1 cellular context compared by ENCODE assay signal in the genomic region with DNA sequence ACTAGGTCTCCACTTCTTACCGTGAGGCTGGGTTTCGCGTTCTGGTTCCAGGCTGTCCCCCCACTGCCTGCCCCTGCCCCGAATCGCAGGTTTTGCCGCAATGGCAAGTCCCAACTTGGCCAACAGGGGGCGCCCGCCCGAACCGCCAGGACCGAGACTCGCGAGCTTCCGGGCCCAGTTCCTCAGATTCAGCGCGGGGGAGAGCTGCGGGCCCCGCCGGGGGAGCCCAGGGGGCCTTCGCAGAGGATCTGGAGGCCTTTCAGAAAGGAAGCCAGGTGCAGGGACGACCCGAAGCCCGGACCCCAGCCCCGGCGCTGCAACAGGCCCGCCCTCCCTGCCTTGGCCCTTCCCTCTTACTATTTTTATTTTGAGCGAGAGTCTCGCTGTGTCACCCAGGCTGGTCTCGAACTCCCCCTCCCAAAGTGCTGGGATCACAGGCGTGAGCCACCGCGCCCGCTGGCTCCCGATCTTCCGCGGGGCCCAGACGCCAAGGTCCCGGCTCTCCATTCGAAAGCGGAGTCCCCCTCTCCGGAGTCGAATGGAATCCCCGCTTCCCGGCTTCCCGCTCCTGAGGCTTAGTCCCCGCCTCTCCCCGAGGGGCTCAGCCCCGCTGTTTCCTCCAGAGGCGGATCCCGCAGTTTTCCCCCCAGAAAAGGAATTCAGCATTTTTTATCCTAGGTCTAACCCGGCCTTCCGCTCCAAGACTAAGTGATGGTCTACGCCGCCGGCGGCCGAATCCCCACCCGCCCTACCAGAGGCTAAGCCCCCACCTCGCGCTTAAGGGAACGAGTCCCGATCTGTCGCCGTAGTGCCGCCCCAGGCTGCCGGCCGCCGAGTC.
TF ChIP-seq lines count a peak whose summit lies in the region.

No MANE protein-coding gene starts in this region.

TF ChIP-seq in HepG2, 621 proteins besides CTCF, POLR2A, EP300 and RAD21 (continued from another document and continues in another):
- TF ChIP-seq, protein P1, sequence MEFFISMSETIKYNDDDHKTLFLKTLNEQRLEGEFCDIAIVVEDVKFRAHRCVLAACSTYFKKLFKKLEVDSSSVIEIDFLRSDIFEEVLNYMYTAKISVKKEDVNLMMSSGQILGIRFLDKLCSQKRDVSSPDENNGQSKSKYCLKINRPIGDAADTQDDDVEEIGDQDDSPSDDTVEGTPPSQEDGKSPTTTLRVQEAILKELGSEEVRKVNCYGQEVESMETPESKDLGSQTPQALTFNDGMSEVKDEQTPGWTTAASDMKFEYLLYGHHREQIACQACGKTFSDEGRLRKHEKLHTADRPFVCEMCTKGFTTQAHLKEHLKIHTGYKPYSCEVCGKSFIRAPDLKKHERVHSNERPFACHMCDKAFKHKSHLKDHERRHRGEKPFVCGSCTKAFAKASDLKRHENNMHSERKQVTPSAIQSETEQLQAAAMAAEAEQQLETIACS (CRISPR knock-in tag; IDR thresholded peaks at IDR 0.05), result no peak; the same call in 1 of the 2 replicates
- TF ChIP-seq THAP11 (CRISPR knock-in tag; IDR thresholded peaks at IDR 0.05) (peak; percentile 82), ZC3H13 (CRISPR knock-in tag; IDR thresholded peaks at IDR 0.05) (no peak; the same call in 1 of the 2 replicates), BHLHE40 (IDR thresholded peaks at IDR 0.05; ENCODE audit: low read length) (0 out of 2 replicates have a peak, but pooled peaks have one; percentile 20), HDAC2 (CRISPR knock-in tag; IDR thresholded peaks at IDR 0.05) (peak; percentile 37), HOXA7 (CRISPR knock-in tag; IDR thresholded peaks at IDR 0.05) (no peak), ZFX (CRISPR knock-in tag; IDR thresholded peaks at IDR 0.05; ENCODE audit: low read depth) (peak; percentile 92), RBFOX2 (IDR thresholded peaks at IDR 0.05; ENCODE audit: low read depth, low read length) (peak; percentile 87), SMAD1 (CRISPR knock-in tag; IDR thresholded peaks at IDR 0.05; ENCODE audit: borderline replicate concordance, low read depth) (peak; percentile 58; the same call in 1 of the 2 replicates), MAFF (IDR thresholded peaks at IDR 0.05; ENCODE audit: low read depth, low read length) (peak; percentile 16; the same call in 1 of the 2 replicates), SKIL (CRISPR knock-in tag; IDR thresholded peaks at IDR 0.05; ENCODE audit: borderline replicate concordance) (no peak), GABPB1 (CRISPR knock-in tag; IDR thresholded peaks at IDR 0.05) (peak; percentile 88), ZNF773 (CRISPR knock-in tag; IDR thresholded peaks at IDR 0.05; ENCODE audit: borderline replicate concordance) (no peak), NFRKB (IDR thresholded peaks at IDR 0.05) (no peak), PAF1 (CRISPR knock-in tag; IDR thresholded peaks at IDR 0.05) (no peak), NAIF1 (CRISPR knock-in tag; IDR thresholded peaks at IDR 0.05; ENCODE audit: borderline replicate concordance) (peak; percentile 69; the same call in 1 of the 2 replicates), RORA (CRISPR knock-in tag; IDR thresholded peaks at IDR 0.05) (no peak), ZMYM3 (CRISPR knock-in tag; IDR thresholded peaks at IDR 0.05) (peak; percentile 83), HCFC1 (IDR thresholded peaks at IDR 0.05; ENCODE audit: low read depth, low read length) (no peak), MATR3 (CRISPR knock-in tag; IDR thresholded peaks at IDR 0.05) (no peak), XBP1 (CRISPR knock-in tag; IDR thresholded peaks at IDR 0.05) (no peak), DR1 (CRISPR knock-in tag; IDR thresholded peaks at IDR 0.05) (no peak), TGIF2 (CRISPR knock-in tag; IDR thresholded peaks at IDR 0.05) (no peak), HBP1 (CRISPR knock-in tag; IDR thresholded peaks at IDR 0.05; ENCODE audit: low read depth) (peak; percentile 82), PCBP2 (optimal IDR thresholded peaks at IDR 0.05; ENCODE audit: low read depth, low read length, poor library complexity, severe bottlenecking) (no peak)
- TF ChIP-seq, protein P2, sequence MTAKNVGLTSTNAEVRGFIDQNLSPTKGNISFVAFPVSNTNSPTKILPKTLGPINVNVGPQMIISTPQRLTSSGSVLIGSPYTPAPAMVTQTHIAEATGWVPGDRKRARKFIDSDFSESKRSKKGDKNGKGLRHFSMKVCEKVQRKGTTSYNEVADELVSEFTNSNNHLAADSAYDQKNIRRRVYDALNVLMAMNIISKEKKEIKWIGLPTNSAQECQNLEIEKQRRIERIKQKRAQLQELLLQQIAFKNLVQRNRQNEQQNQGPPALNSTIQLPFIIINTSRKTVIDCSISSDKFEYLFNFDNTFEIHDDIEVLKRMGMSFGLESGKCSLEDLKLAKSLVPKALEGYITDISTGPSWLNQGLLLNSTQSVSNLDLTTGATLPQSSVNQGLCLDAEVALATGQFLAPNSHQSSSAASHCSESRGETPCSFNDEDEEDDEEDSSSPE (CRISPR knock-in tag; IDR thresholded peaks at IDR 0.05), result peak; percentile 62
- TF ChIP-seq, protein P3, sequence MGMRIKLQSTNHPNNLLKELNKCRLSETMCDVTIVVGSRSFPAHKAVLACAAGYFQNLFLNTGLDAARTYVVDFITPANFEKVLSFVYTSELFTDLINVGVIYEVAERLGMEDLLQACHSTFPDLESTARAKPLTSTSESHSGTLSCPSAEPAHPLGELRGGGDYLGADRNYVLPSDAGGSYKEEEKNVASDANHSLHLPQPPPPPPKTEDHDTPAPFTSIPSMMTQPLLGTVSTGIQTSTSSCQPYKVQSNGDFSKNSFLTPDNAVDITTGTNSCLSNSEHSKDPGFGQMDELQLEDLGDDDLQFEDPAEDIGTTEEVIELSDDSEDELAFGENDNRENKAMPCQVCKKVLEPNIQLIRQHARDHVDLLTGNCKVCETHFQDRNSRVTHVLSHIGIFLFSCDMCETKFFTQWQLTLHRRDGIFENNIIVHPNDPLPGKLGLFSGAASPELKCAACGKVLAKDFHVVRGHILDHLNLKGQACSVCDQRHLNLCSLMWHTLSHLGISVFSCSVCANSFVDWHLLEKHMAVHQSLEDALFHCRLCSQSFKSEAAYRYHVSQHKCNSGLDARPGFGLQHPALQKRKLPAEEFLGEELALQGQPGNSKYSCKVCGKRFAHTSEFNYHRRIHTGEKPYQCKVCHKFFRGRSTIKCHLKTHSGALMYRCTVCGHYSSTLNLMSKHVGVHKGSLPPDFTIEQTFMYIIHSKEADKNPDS (CRISPR knock-in tag; IDR thresholded peaks at IDR 0.05), result no peak
- TF ChIP-seq, protein P4, sequence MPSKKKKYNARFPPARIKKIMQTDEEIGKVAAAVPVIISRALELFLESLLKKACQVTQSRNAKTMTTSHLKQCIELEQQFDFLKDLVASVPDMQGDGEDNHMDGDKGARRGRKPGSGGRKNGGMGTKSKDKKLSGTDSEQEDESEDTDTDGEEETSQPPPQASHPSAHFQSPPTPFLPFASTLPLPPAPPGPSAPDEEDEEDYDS (CRISPR knock-in tag; IDR thresholded peaks at IDR 0.05), result peak; percentile 12; the same call in 1 of the 2 replicates
- TF ChIP-seq, protein P5, sequence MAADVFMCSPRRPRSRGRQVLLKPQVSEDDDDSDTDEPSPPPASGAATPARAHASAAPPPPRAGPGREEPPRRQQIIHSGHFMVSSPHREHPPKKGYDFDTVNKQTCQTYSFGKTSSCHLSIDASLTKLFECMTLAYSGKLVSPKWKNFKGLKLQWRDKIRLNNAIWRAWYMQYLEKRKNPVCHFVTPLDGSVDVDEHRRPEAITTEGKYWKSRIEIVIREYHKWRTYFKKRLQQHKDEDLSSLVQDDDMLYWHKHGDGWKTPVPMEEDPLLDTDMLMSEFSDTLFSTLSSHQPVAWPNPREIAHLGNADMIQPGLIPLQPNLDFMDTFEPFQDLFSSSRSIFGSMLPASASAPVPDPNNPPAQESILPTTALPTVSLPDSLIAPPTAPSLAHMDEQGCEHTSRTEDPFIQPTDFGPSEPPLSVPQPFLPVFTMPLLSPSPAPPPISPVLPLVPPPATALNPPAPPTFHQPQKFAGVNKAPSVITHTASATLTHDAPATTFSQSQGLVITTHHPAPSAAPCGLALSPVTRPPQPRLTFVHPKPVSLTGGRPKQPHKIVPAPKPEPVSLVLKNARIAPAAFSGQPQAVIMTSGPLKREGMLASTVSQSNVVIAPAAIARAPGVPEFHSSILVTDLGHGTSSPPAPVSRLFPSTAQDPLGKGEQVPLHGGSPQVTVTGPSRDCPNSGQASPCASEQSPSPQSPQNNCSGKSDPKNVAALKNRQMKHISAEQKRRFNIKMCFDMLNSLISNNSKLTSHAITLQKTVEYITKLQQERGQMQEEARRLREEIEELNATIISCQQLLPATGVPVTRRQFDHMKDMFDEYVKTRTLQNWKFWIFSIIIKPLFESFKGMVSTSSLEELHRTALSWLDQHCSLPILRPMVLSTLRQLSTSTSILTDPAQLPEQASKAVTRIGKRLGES (CRISPR knock-in tag; IDR thresholded peaks at IDR 0.05; ENCODE audit: borderline replicate concordance), result no peak
- TF ChIP-seq, protein P6, sequence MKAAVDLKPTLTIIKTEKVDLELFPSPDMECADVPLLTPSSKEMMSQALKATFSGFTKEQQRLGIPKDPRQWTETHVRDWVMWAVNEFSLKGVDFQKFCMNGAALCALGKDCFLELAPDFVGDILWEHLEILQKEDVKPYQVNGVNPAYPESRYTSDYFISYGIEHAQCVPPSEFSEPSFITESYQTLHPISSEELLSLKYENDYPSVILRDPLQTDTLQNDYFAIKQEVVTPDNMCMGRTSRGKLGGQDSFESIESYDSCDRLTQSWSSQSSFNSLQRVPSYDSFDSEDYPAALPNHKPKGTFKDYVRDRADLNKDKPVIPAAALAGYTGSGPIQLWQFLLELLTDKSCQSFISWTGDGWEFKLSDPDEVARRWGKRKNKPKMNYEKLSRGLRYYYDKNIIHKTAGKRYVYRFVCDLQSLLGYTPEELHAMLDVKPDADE (CRISPR knock-in tag; IDR thresholded peaks at IDR 0.05), result no peak
- TF ChIP-seq, protein P7, sequence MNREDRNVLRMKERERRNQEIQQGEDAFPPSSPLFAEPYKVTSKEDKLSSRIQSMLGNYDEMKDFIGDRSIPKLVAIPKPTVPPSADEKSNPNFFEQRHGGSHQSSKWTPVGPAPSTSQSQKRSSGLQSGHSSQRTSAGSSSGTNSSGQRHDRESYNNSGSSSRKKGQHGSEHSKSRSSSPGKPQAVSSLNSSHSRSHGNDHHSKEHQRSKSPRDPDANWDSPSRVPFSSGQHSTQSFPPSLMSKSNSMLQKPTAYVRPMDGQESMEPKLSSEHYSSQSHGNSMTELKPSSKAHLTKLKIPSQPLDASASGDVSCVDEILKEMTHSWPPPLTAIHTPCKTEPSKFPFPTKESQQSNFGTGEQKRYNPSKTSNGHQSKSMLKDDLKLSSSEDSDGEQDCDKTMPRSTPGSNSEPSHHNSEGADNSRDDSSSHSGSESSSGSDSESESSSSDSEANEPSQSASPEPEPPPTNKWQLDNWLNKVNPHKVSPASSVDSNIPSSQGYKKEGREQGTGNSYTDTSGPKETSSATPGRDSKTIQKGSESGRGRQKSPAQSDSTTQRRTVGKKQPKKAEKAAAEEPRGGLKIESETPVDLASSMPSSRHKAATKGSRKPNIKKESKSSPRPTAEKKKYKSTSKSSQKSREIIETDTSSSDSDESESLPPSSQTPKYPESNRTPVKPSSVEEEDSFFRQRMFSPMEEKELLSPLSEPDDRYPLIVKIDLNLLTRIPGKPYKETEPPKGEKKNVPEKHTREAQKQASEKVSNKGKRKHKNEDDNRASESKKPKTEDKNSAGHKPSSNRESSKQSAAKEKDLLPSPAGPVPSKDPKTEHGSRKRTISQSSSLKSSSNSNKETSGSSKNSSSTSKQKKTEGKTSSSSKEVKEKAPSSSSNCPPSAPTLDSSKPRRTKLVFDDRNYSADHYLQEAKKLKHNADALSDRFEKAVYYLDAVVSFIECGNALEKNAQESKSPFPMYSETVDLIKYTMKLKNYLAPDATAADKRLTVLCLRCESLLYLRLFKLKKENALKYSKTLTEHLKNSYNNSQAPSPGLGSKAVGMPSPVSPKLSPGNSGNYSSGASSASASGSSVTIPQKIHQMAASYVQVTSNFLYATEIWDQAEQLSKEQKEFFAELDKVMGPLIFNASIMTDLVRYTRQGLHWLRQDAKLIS (CRISPR knock-in tag; IDR thresholded peaks at IDR 0.05), result no peak
- TF ChIP-seq, protein P8, sequence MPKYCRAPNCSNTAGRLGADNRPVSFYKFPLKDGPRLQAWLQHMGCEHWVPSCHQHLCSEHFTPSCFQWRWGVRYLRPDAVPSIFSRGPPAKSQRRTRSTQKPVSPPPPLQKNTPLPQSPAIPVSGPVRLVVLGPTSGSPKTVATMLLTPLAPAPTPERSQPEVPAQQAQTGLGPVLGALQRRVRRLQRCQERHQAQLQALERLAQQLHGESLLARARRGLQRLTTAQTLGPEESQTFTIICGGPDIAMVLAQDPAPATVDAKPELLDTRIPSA (CRISPR knock-in tag; IDR thresholded peaks at IDR 0.05; ENCODE audit: borderline replicate concordance), result no peak
